Comparison of ENCODE assay signal across 1 cellular context in the genomic region with DNA sequence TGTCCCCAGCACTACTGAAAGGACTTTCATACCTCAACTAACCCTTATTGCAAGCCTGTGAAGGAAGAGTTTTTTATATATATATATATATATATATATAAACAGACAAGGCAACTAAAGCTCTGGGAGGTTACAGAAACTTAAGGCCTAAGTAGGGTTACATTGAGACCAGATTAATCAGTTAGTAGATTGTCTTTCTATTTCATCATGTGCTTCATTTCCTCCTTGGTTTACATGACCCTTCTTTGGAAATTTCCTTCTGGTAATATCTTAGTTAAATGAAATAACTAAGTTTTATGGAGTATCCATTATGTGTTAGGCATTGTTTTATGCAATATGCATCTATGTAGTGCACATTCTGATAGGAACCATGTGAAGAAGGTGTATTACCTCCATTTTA.
TF ChIP-seq lines count a peak whose summit lies in the region.

No MANE protein-coding gene starts in this region.

TF ChIP-seq in K562, 482 proteins besides CTCF, POLR2A, EP300 and RAD21 (continued from another document):
- TF ChIP-seq, protein P1, sequence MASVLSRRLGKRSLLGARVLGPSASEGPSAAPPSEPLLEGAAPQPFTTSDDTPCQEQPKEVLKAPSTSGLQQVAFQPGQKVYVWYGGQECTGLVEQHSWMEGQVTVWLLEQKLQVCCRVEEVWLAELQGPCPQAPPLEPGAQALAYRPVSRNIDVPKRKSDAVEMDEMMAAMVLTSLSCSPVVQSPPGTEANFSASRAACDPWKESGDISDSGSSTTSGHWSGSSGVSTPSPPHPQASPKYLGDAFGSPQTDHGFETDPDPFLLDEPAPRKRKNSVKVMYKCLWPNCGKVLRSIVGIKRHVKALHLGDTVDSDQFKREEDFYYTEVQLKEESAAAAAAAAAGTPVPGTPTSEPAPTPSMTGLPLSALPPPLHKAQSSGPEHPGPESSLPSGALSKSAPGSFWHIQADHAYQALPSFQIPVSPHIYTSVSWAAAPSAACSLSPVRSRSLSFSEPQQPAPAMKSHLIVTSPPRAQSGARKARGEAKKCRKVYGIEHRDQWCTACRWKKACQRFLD (CRISPR knock-in tag; IDR thresholded peaks at IDR 0.05), result 0 out of 2 replicates have a peak, but pooled peaks have one; percentile 24
- no peak for TF ChIP-seq NR4A1 (CRISPR knock-in tag; IDR thresholded peaks at IDR 0.05)
- no peak for TF ChIP-seq NR4A1 (tag; IDR thresholded peaks at IDR 0.05)
- TF ChIP-seq CEBPG (CRISPR knock-in tag; IDR thresholded peaks at IDR 0.05), result no peak
- peak in 1 of 2 experiments; percentile 32; a peak in 2 of 4 replicates for TF ChIP-seq CEBPG (tag; conservative IDR thresholded peaks at IDR 0.05 in 1 of 2, IDR thresholded peaks at IDR 0.05 in 1 of 2)
